In the genomic region with DNA sequence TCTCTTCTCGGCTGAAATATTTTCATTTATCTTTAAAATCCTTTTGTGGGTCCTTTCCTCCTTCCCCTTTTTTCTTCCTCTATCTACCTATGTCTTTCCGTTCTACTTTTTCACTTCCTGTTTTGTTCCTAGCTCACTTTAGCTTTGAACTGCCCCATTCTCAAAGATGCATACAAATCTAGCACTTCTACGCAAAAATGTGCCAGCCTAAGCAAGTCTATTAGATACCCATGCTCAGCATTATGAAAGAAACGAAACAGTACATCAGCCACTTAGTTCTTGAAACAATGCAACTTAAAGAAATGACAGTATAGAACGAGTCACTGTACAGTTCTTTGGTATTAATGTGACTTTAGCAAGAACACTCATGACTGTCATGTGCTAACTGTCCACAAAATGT, we compare ENCODE assay signal across 1 cellular context.
TF ChIP-seq lines count a peak whose summit lies in the region.

No MANE protein-coding gene starts in this region.

TF ChIP-seq in GM12878, 131 proteins besides CTCF, POLR2A, EP300 and RAD21 (continued from another document and continues in another):
- TF ChIP-seq REST (IDR thresholded peaks at IDR 0.05; ENCODE audit: low read depth, low read length) (no peak), JUND (IDR thresholded peaks at IDR 0.05; ENCODE audit: low read depth, low read length) (no peak), MXI1 (IDR thresholded peaks at IDR 0.05; ENCODE audit: low read depth, low read length) (peak; percentile 22; the same call in 1 of the 2 replicates), HDAC6 (IDR thresholded peaks at IDR 0.05; ENCODE audit: unreplicated experiment) (no peak), SP1 (IDR thresholded peaks at IDR 0.05; ENCODE audit: low read depth, low read length) (no peak), CHD2 (IDR thresholded peaks at IDR 0.05; ENCODE audit: borderline replicate concordance, low read depth, low read length) (no peak), HDAC2 (IDR thresholded peaks at IDR 0.05) (no peak), BACH1 (IDR thresholded peaks at IDR 0.05; ENCODE audit: borderline replicate concordance) (0 out of 2 replicates have a peak, but pooled peaks have one; percentile 30), IRF3 (IDR thresholded peaks at IDR 0.05) (no peak), RB1 (IDR thresholded peaks at IDR 0.05; ENCODE audit: borderline replicate concordance) (no peak), ZBTB11 (CRISPR knock-in tag; IDR thresholded peaks at IDR 0.05) (no peak), IRF4 (IDR thresholded peaks at IDR 0.05; ENCODE audit: low read depth, low read length) (0 out of 2 replicates have a peak, but pooled peaks have one; percentile 24), CBX5 (IDR thresholded peaks at IDR 0.05; ENCODE audit: low read depth) (no peak), RFX5 (IDR thresholded peaks at IDR 0.05; ENCODE audit: low read depth, low read length) (no peak), ATF7 (IDR thresholded peaks at IDR 0.05; ENCODE audit: low read depth) (peak; percentile 60), RELA (IDR thresholded peaks at IDR 0.05; ENCODE audit: borderline replicate concordance, partially characterized antibody) (no peak), KAT2A (conservative IDR thresholded peaks at IDR 0.05; ENCODE audit: control insufficient read depth, low read depth, low read length) (no peak), PBX3 (IDR thresholded peaks at IDR 0.05; ENCODE audit: insufficient replicate concordance, low read depth, low read length) (no peak), MTA3 (IDR thresholded peaks at IDR 0.05; ENCODE audit: borderline replicate concordance, low read length) (0 out of 2 replicates have a peak, but pooled peaks have one; percentile 36), CEBPB (IDR thresholded peaks at IDR 0.05; ENCODE audit: borderline replicate concordance in 1 of 2, low read depth in 2 of 2, low read length in 2 of 2) (no peak), JUNB (IDR thresholded peaks at IDR 0.05) (peak; percentile 21; the same call in 1 of the 2 replicates), ESRRA (IDR thresholded peaks at IDR 0.05; ENCODE audit: low read length) (no peak), BCL3 (IDR thresholded peaks at IDR 0.05; ENCODE audit: borderline replicate concordance, insufficient read depth, low read depth, low read length, poor library complexity, severe bottlenecking) (no peak), USF1 (IDR thresholded peaks at IDR 0.05; ENCODE audit: borderline replicate concordance, extremely low read length, insufficient read depth, low read depth, low read length) (no peak), MEF2B (IDR thresholded peaks at IDR 0.05; ENCODE audit: partially characterized antibody, poor library complexity, severe bottlenecking) (no peak), NBN (IDR thresholded peaks at IDR 0.05) (0 out of 2 replicates have a peak, but pooled peaks have one; percentile 46), EGR1 (IDR thresholded peaks at IDR 0.05; ENCODE audit: borderline replicate concordance in 1 of 2, low read depth in 2 of 2, low read length in 2 of 2) (no peak), HCFC1 (IDR thresholded peaks at IDR 0.05; ENCODE audit: low read length) (no peak)
- TF ChIP-seq, protein P1, sequence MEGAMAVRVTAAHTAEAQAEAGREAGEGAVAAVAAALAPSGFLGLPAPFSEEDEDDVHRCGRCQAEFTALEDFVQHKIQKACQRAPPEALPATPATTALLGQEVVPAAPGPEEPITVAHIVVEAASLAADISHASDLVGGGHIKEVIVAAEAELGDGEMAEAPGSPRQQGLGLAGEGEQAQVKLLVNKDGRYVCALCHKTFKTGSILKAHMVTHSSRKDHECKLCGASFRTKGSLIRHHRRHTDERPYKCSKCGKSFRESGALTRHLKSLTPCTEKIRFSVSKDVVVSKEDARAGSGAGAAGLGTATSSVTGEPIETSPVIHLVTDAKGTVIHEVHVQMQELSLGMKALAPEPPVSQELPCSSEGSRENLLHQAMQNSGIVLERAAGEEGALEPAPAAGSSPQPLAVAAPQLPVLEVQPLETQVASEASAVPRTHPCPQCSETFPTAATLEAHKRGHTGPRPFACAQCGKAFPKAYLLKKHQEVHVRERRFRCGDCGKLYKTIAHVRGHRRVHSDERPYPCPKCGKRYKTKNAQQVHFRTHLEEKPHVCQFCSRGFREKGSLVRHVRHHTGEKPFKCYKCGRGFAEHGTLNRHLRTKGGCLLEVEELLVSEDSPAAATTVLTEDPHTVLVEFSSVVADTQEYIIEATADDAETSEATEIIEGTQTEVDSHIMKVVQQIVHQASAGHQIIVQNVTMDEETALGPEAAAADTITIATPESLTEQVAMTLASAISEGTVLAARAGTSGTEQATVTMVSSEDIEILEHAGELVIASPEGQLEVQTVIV (IDR thresholded peaks at IDR 0.05; ENCODE audit: borderline replicate concordance, partially characterized antibody) = no peak
- TF ChIP-seq, protein P2, sequence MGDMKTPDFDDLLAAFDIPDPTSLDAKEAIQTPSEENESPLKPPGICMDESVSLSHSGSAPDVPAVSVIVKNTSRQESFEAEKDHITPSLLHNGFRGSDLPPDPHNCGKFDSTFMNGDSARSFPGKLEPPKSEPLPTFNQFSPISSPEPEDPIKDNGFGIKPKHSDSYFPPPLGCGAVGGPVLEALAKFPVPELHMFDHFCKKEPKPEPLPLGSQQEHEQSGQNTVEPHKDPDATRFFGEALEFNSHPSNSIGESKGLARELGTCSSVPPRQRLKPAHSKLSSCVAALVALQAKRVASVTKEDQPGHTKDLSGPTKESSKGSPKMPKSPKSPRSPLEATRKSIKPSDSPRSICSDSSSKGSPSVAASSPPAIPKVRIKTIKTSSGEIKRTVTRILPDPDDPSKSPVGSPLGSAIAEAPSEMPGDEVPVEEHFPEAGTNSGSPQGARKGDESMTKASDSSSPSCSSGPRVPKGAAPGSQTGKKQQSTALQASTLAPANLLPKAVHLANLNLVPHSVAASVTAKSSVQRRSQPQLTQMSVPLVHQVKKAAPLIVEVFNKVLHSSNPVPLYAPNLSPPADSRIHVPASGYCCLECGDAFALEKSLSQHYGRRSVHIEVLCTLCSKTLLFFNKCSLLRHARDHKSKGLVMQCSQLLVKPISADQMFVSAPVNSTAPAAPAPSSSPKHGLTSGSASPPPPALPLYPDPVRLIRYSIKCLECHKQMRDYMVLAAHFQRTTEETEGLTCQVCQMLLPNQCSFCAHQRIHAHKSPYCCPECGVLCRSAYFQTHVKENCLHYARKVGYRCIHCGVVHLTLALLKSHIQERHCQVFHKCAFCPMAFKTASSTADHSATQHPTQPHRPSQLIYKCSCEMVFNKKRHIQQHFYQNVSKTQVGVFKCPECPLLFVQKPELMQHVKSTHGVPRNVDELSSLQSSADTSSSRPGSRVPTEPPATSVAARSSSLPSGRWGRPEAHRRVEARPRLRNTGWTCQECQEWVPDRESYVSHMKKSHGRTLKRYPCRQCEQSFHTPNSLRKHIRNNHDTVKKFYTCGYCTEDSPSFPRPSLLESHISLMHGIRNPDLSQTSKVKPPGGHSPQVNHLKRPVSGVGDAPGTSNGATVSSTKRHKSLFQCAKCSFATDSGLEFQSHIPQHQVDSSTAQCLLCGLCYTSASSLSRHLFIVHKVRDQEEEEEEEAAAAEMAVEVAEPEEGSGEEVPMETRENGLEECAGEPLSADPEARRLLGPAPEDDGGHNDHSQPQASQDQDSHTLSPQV (IDR thresholded peaks at IDR 0.05) = no peak
- TF ChIP-seq, protein P3, sequence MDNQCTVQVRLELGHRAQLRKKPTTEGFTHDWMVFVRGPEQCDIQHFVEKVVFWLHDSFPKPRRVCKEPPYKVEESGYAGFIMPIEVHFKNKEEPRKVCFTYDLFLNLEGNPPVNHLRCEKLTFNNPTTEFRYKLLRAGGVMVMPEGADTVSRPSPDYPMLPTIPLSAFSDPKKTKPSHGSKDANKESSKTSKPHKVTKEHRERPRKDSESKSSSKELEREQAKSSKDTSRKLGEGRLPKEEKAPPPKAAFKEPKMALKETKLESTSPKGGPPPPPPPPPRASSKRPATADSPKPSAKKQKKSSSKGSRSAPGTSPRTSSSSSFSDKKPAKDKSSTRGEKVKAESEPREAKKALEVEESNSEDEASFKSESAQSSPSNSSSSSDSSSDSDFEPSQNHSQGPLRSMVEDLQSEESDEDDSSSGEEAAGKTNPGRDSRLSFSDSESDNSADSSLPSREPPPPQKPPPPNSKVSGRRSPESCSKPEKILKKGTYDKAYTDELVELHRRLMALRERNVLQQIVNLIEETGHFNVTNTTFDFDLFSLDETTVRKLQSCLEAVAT (IDR thresholded peaks at IDR 0.05) = peak; percentile 68
